1 cellular context compared by ENCODE assay signal in the genomic region with DNA sequence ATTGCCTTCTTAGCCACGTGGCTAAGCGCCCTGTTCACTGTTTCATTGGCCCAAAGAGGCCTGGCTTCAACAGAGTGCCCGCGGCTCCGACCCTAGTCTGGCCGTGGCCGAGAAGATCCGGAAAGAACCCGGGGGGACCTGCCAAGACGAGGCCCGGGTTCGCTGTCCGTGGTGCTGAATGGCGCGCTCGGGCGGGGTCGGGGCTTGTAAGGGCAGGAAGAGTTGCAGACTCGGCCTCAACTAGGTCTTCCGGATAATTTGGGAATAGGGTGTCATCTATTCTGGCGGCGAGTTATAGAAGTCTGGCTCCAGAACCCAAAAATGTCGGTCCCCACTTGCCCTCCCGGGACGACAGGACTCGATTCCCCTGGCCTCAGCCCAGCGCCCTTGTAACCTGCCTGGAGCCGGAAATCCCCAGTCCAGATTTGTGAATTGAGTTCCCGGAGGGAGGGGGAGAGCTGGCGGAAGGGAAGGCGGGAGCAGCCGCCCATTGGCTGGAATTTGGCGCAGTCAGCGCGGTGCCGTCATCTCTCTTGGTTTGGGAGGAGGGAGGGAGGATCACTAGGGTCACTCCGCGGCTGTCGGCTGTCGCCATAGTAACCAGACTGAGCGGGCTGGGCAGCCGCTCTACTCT.
TF ChIP-seq lines count a peak whose summit lies in the region.

No MANE protein-coding gene starts in this region.

TF ChIP-seq in GM23338, 12 proteins besides CTCF, POLR2A, EP300 and RAD21 (continued from another document):
- TF ChIP-seq ZNF462 (CRISPR knock-in tag; IDR thresholded peaks at IDR 0.05) (no peak), ZNF114 (CRISPR knock-in tag; IDR thresholded peaks at IDR 0.05) (peak; percentile 90), CREB1 (CRISPR knock-in tag; IDR thresholded peaks at IDR 0.05; ENCODE audit: low read depth) (peak; percentile 59)
- TF ChIP-seq, protein P1, sequence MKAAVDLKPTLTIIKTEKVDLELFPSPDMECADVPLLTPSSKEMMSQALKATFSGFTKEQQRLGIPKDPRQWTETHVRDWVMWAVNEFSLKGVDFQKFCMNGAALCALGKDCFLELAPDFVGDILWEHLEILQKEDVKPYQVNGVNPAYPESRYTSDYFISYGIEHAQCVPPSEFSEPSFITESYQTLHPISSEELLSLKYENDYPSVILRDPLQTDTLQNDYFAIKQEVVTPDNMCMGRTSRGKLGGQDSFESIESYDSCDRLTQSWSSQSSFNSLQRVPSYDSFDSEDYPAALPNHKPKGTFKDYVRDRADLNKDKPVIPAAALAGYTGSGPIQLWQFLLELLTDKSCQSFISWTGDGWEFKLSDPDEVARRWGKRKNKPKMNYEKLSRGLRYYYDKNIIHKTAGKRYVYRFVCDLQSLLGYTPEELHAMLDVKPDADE (IDR thresholded peaks at IDR 0.05): peak; percentile 59
